32 cellular contexts compared by ENCODE assay signal in genomic region chr18:11927497-11927896, GRCh38.
"Had no signal": no experiment of that assay in that cellular context is flagged by ENCODE, and none has a peak within 500 bp of the region (broad histone marks: within the 10 kb centered on the region; RNA-seq: fewer than 3 reads in every experiment).

No MANE protein-coding gene starts in this region.

- H3K36me3 Mint-ChIP-seq: activated naive CD8-positive, alpha-beta T cell treated with anti-CD3 and anti-CD28 coated beads for 36 hours; immature natural killer cell; mesothelial cell of epicardium; naive B cell; stimulated activated naive B cell treated with anti-CD40 and anti-IgM and Interleukin-4, amounts not matched to agents 10 μg/mL and 1 μg/mL and 100 μg/mL, for 72 hours had no signal

- H3K27me3 ChIP-seq: adrenal gland, body of pancreas, cardiac muscle cell, esophagus squamous epithelium, gastroesophageal sphincter, pancreas, right atrium auricular region, stomach, tibial artery had no signal

- H3K36me3 ChIP-seq: adrenal gland, cardiac muscle cell, esophagus squamous epithelium, gastroesophageal sphincter, pancreas, right atrium auricular region, stomach, tibial artery had no signal

- ATAC-seq: body of pancreas; gastroesophageal sphincter; left lobe of liver; pancreas; psoas muscle; stimulated activated naive B cell treated with anti-CD40 and anti-IgM and Interleukin-4, amounts not matched to agents 10 μg/mL and 1 μg/mL and 100 μg/mL, for 72 hours had no signal

- H3K4me3 ChIP-seq: adrenal gland, body of pancreas, cardiac muscle cell, esophagus squamous epithelium, gastroesophageal sphincter, lung, pancreas, psoas muscle, right atrium auricular region, stomach, tibial artery had no signal

- H3K9me3 Mint-ChIP-seq: activated naive CD8-positive, alpha-beta T cell treated with anti-CD3 and anti-CD28 coated beads for 36 hours; dendritic cell treated with granulocyte-macrophage colony-stimulating factor and Interleukin-4, amounts not matched to agents 40 ng/mL and 50 ng/mL, for 4 days; immature natural killer cell; mesothelial cell of epicardium; naive B cell; stimulated activated naive B cell treated with anti-CD40 and anti-IgM and Interleukin-4, amounts not matched to agents 10 μg/mL and 1 μg/mL and 100 μg/mL, for 72 hours; T-helper 1 cell treated with Interleukin-12 subunit alpha and Interleukin-12 subunit beta and Interleukin-4 antibody, amounts not matched to agents 30 μg/mL and 1 μg/mL, for 36 hours had no signal

- DNase-seq: activated CD4-positive, alpha-beta T cell treated with anti-CD3 and anti-CD28 coated beads for 4 hours; activated CD4-positive, alpha-beta T cell treated with anti-CD3 and anti-CD28 coated beads, Interleukin-2, amount 50 U/mL, for 4 hours; activated effector memory CD4-positive, alpha-beta T cell treated with Interleukin-2 at 50 U/mL for 16 hours; activated naive CD4-positive, alpha-beta T cell treated with Interleukin-2 at 50 U/mL for 16 hours; activated naive CD8-positive, alpha-beta T cell treated with anti-CD3 and anti-CD28 coated beads for 36 hours; adrenal gland; body of pancreas; endodermal cell; esophagus squamous epithelium; head of caudate nucleus; hypothalamus; naive B cell; nephron progenitor cell; pancreas; psoas muscle; stimulated activated CD4-positive, alpha-beta T cell treated with anti-CD3 and anti-CD28 coated beads, Interleukin-15, amount 100 ng/mL, for 24 hours; stimulated activated CD4-positive, alpha-beta T cell treated with anti-CD3 and anti-CD28 coated beads, Interleukin-2, amount 100 ng/mL, for 24 hours; stimulated activated naive B cell treated with anti-CD40 and anti-IgM and Interleukin-4, amounts not matched to agents 10 μg/mL and 1 μg/mL and 100 μg/mL, for 72 hours; stomach; SW 1271; T-helper 9 cell; tibial artery had no signal

- H3K9me3 ChIP-seq: adrenal gland, body of pancreas, esophagus squamous epithelium, gastroesophageal sphincter, pancreas, psoas muscle, right atrium auricular region, stomach, tibial artery had no signal

- H3K4me3 Mint-ChIP-seq: activated naive CD8-positive, alpha-beta T cell treated with anti-CD3 and anti-CD28 coated beads for 36 hours; dendritic cell treated with granulocyte-macrophage colony-stimulating factor and Interleukin-4, amounts not matched to agents 40 ng/mL and 50 ng/mL, for 4 days; endodermal cell; immature natural killer cell; mesothelial cell of epicardium; naive B cell; nephron progenitor cell; stimulated activated naive B cell treated with anti-CD40 and anti-IgM and Interleukin-4, amounts not matched to agents 10 μg/mL and 1 μg/mL and 100 μg/mL, for 72 hours; T-helper 1 cell treated with Interleukin-12 subunit alpha and Interleukin-12 subunit beta and Interleukin-4 antibody, amounts not matched to agents 30 μg/mL and 1 μg/mL, for 36 hours had no signal

- H3K4me1 ChIP-seq: adrenal gland, body of pancreas, esophagus squamous epithelium, gastroesophageal sphincter, pancreas, psoas muscle, right atrium auricular region, stomach, tibial artery had no signal

- H3K27ac Mint-ChIP-seq: activated naive CD8-positive, alpha-beta T cell treated with anti-CD3 and anti-CD28 coated beads for 36 hours; dendritic cell treated with granulocyte-macrophage colony-stimulating factor and Interleukin-4, amounts not matched to agents 40 ng/mL and 50 ng/mL, for 4 days; endodermal cell; immature natural killer cell; mesothelial cell of epicardium; naive B cell; nephron progenitor cell; stimulated activated naive B cell treated with anti-CD40 and anti-IgM and Interleukin-4, amounts not matched to agents 10 μg/mL and 1 μg/mL and 100 μg/mL, for 72 hours; T-helper 1 cell treated with Interleukin-12 subunit alpha and Interleukin-12 subunit beta and Interleukin-4 antibody, amounts not matched to agents 30 μg/mL and 1 μg/mL, for 36 hours had no signal

- H3K27ac ChIP-seq: adrenal gland, body of pancreas, cardiac muscle cell, esophagus squamous epithelium, gastroesophageal sphincter, pancreas, psoas muscle, right atrium auricular region, stomach, tibial artery, VCaP had no signal

- H3K27me3 Mint-ChIP-seq: activated naive CD8-positive, alpha-beta T cell treated with anti-CD3 and anti-CD28 coated beads for 36 hours; dendritic cell treated with granulocyte-macrophage colony-stimulating factor and Interleukin-4, amounts not matched to agents 40 ng/mL and 50 ng/mL, for 4 days had no signal

- H3K4me1 Mint-ChIP-seq: activated naive CD8-positive, alpha-beta T cell treated with anti-CD3 and anti-CD28 coated beads for 36 hours; mesothelial cell of epicardium; naive B cell; stimulated activated naive B cell treated with anti-CD40 and anti-IgM and Interleukin-4, amounts not matched to agents 10 μg/mL and 1 μg/mL and 100 μg/mL, for 72 hours had no signal
